Comparison of ENCODE assay signal across 8 cellular contexts in the genomic region with DNA sequence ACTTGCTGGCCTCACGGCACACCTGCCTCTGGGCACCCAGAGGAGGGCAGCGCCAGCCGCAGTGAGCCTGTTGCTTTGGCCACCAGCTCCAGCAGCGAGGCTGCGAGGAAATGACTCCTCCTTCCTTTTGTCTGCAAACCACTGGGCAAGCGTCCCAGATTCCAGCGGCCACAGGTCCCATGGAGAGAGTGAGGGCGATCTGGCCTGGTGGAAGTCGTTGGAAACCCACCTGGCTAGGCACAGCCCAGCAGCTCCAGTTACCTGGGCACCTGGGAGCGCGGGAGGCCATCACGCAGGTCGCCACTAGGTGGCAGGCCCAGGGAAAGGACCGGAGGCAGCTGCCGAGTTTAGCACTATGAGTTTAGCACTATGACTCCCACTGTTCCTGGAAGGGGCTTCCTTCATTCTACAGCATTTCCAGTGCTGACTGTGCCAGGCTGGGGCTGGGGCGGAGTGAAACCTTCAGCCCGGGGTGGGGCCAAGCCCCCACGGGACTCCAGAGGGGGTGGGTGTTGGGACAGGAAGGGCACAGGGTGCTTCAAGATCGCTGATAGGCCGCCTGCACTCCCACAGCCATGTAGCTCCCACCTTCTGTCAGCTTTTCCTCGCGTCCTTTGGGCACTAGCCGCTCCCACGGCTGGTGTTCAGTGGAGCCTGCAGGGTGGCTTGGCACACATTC. TPM values are rescaled to one million over a fixed set of nuclear protein-coding genes. Genes with fewer than 3 reads are reported as not detected.
A peak's percentile ranks its signal among the peaks of the same experiment; 100 is the strongest.
DNase-seq lines count a peak whose midpoint lies in the region; ATAC-seq, FAIRE-seq and TF ChIP-seq lines count a peak whose summit lies in the region.

No MANE protein-coding gene starts in this region.

- H3K36me3 Mint-ChIP-seq in activated T-helper 2 cell treated with anti-CD3 and anti-CD28 coated beads, Interferon-gamma antibody, Interleukin-2, Interleukin-4, amounts not matched to agents 10 μg/mL and 5 μg/mL and 100 μg/mL, durations not matched to agents 14 hours and 24 hours and 36 hours (ENCODE audit: low read depth), result no peaks in the 10 kb centered on the region

- TF ChIP-seq CTCF in heart right ventricle (IDR thresholded peaks at IDR 0.05), result peak in 8 of 9 donors; percentile 19 to 59 (median 54)

- peak; percentile 57 for FAIRE-seq in HTR-8/SVneo (lab: Jason Lieb, UNC)

- H3K9me3 ChIP-seq in heart right ventricle, result no peaks in the 10 kb centered on the region

- H3K27me3 ChIP-seq in heart right ventricle, result peaks cover 63 to 100% (median 98%) of the 10 kb centered on the region in 7 donors

- intact Hi-C loops in activated T-helper 2 cell treated with anti-CD3 and anti-CD28 coated beads, Interferon-gamma antibody, Interleukin-2, Interleukin-4, amounts not matched to agents 10 μg/mL and 5 μg/mL and 100 μg/mL, durations not matched to agents 14 hours and 24 hours and 36 hours (cut with micrococcal nuclease), result loop anchor here (5.0 kb wide), 1 partner anchor 176 kb away; no protein-coding TSS in a partner anchor
- intact Hi-C loops in heart right ventricle (cut with DNase I), result no loop called here

- DNase-seq in D341Med (ENCODE audit: low spot score), result peak; percentile 77
- peak; percentile 73 for DNase-seq in HTR-8/SVneo (ENCODE audit: insufficient read length, low spot score)
- peak; percentile 88 for DNase-seq in RPMI8226
- peak; percentile 49 for DNase-seq in activated T-helper 2 cell treated with anti-CD3 and anti-CD28 coated beads, Interferon-gamma antibody, Interleukin-2, Interleukin-4, amounts not matched to agents 10 μg/mL and 5 μg/mL and 100 μg/mL, durations not matched to agents 14 hours and 24 hours and 36 hours (ENCODE audit: low spot score)
- DNase-seq in heart right ventricle, result no peak
- peak; percentile 45 to 68 for DNase-seq in stimulated activated CD4-positive, alpha-beta T cell treated with anti-CD3 and anti-CD28 coated beads, Interleukin-15, amount 100 ng/mL, for 48 hours (ENCODE audit: low read depth in 2 of 2)
- no peak for DNase-seq in COLO829 (ENCODE audit: low spot score)

- H3K4me3 Mint-ChIP-seq in activated T-helper 2 cell treated with anti-CD3 and anti-CD28 coated beads, Interferon-gamma antibody, Interleukin-2, Interleukin-4, amounts not matched to agents 10 μg/mL and 5 μg/mL and 100 μg/mL, durations not matched to agents 14 hours and 24 hours and 36 hours (ENCODE audit: low read depth), result no peak overlapping the region

- ATAC-seq in heart right ventricle (peak in 5 of 8 donors; percentile 18 to 50 (median 29)), GM18498 (IDR thresholded peaks at IDR 0.05; ENCODE audit: unreplicated experiment) (no peak)

- no peaks in the 10 kb centered on the region for H3K36me3 ChIP-seq in heart right ventricle

- H3K27ac ChIP-seq in heart right ventricle, result no peak overlapping the region

- no peak overlapping the region for H3K27ac Mint-ChIP-seq in activated T-helper 2 cell treated with anti-CD3 and anti-CD28 coated beads, Interferon-gamma antibody, Interleukin-2, Interleukin-4, amounts not matched to agents 10 μg/mL and 5 μg/mL and 100 μg/mL, durations not matched to agents 14 hours and 24 hours and 36 hours

- H3K9me3 Mint-ChIP-seq in activated T-helper 2 cell treated with anti-CD3 and anti-CD28 coated beads, Interferon-gamma antibody, Interleukin-2, Interleukin-4, amounts not matched to agents 10 μg/mL and 5 μg/mL and 100 μg/mL, durations not matched to agents 14 hours and 24 hours and 36 hours, result no peaks in the 10 kb centered on the region

- peaks cover 3% of the 10 kb centered on the region for H3K4me1 Mint-ChIP-seq in activated T-helper 2 cell treated with anti-CD3 and anti-CD28 coated beads, Interferon-gamma antibody, Interleukin-2, Interleukin-4, amounts not matched to agents 10 μg/mL and 5 μg/mL and 100 μg/mL, durations not matched to agents 14 hours and 24 hours and 36 hours (ENCODE audit: low read depth)

- H3K4me3 ChIP-seq in heart right ventricle, result no peak overlapping the region

- H3K4me1 ChIP-seq in heart right ventricle, result peaks cover 27 to 49% (median 44%) of the 10 kb centered on the region in 9 donors

- H3K27me3 Mint-ChIP-seq in activated T-helper 2 cell treated with anti-CD3 and anti-CD28 coated beads, Interferon-gamma antibody, Interleukin-2, Interleukin-4, amounts not matched to agents 10 μg/mL and 5 μg/mL and 100 μg/mL, durations not matched to agents 14 hours and 24 hours and 36 hours (ENCODE audit: low read depth), result peaks cover 44% of the 10 kb centered on the region

- WGBS in heart right ventricle, 2 donors, result 4 to 7% methylated on average over 23 to 24 of the region's 24 CpGs

RNA-seq across cellular contexts. Expression of gene ESPN, which starts 1.1 kb away (rescaled TPM):
- 0.87 and 1.0 TPM in 2 replicates for total RNA-seq in activated T-helper 2 cell treated with anti-CD3 and anti-CD28 coated beads, Interferon-gamma antibody, Interleukin-2, Interleukin-4, amounts not matched to agents 10 μg/mL and 5 μg/mL and 100 μg/mL, durations not matched to agents 14 hours and 24 hours and 36 hours
- total RNA-seq in heart right ventricle, result under 1 TPM in 5 of 10 donors, not detected in 5; 0.17 to 0.51 (median 0.29) TPM
- polyA plus RNA-seq in heart right ventricle, result under 1 TPM; 0.12 to 0.22 TPM

RNA-seq across cellular contexts. Expression of gene HES2, which starts 3.7 kb away (rescaled TPM):
- 0.21 and 0.51 TPM in 2 replicates for total RNA-seq in activated T-helper 2 cell treated with anti-CD3 and anti-CD28 coated beads, Interferon-gamma antibody, Interleukin-2, Interleukin-4, amounts not matched to agents 10 μg/mL and 5 μg/mL and 100 μg/mL, durations not matched to agents 14 hours and 24 hours and 36 hours
- total RNA-seq in heart right ventricle, result under 1 TPM in 1 of 10 donors, not detected in 9; 0.25 TPM
- polyA plus RNA-seq in heart right ventricle, result under 1 TPM in 1 of 2 donors, not detected in 1; 0.22 TPM

RNA-seq across cellular contexts. Expression of gene ACOT7, which starts 29.9 kb away (rescaled TPM):
- 128 and 132 TPM in 2 replicates for total RNA-seq in activated T-helper 2 cell treated with anti-CD3 and anti-CD28 coated beads, Interferon-gamma antibody, Interleukin-2, Interleukin-4, amounts not matched to agents 10 μg/mL and 5 μg/mL and 100 μg/mL, durations not matched to agents 14 hours and 24 hours and 36 hours
- total RNA-seq in heart right ventricle, result 10 to 100 TPM in 3 of 10 donors, 1 to 10 TPM in 7; 5.1 to 26.9 (median 8.6) TPM
- polyA plus RNA-seq in heart right ventricle, result 10 to 100 TPM in 1 of 2 donors, 1 to 10 TPM in 1; 4.0 to 40.4 TPM

RNA-seq across cellular contexts. Expression of gene TNFRSF25, which starts 42.5 kb away (rescaled TPM):
- 88.0 and 89.7 TPM in 2 replicates for total RNA-seq in activated T-helper 2 cell treated with anti-CD3 and anti-CD28 coated beads, Interferon-gamma antibody, Interleukin-2, Interleukin-4, amounts not matched to agents 10 μg/mL and 5 μg/mL and 100 μg/mL, durations not matched to agents 14 hours and 24 hours and 36 hours
- 10 to 100 TPM in 2 of 10 donors, 1 to 10 TPM in 8; 4.0 to 12.0 (median 7.3) TPM for total RNA-seq in heart right ventricle
- 10 to 100 TPM in 1 of 2 donors, 1 to 10 TPM in 1; 6.6 to 43.1 TPM for polyA plus RNA-seq in heart right ventricle

Comparison
In these comparisons a context has a peak if more than half of its experiments do, and no peak if none do; other contexts are left out.
1. DNase-seq: peak in D341Med (single experiment), HTR-8/SVneo (single experiment), RPMI8226 (single experiment), activated T-helper 2 cell treated with anti-CD3 and anti-CD28 coated beads, Interferon-gamma antibody, Interleukin-2, Interleukin-4, amounts not matched to agents 10 μg/mL and 5 μg/mL and 100 μg/mL, durations not matched to agents 14 hours and 24 hours and 36 hours (single experiment) and stimulated activated CD4-positive, alpha-beta T cell treated with anti-CD3 and anti-CD28 coated beads, Interleukin-15, amount 100 ng/mL, for 48 hours (2 of 2); none in heart right ventricle (0 of 2) and COLO829 (single experiment).